In the genomic region with DNA sequence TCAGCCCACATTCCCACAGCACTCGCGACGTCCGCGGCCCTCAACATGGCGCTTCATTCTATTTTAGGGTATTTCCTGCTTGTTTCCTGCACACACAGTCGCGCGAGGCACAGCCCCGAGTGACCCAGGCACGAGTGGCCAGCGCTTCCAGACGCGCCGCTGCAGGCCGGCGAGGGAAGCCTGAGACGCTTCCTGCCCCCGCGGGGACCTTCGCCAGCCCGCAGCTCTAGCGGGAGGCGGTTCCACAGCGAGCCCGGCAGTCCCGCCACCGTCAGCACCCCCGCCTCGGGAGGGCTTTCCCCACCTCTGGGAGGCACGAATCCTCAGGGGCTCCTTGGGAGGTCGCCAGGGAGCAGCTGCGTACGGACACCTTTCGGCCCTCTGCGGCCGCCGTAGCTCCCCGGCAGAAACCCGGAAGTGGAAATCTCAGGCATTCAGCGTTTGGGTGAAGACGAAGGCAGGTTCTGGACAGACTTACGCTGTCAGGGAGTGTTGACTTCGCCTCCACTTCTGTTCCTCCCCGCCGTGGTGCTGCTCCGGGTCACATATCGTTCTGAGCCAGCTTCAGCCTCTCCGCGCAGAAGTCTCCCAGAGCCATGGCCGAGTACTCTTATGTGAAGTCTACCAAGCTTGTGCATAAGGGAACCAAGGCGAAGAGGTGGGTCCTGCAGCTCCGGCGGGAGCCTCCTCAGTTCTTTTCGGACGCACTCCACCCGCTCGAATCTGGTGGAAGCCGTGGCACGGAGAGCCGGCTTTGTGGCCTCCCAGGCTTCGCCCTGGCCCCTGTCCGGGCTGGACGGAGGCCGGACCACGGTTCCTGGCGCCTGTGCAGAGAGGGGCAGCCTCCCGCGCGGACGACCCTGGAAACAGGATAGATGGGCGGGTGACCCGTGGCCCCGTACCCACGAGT, we compare ENCODE assay signal across 1 cellular context.
TF ChIP-seq lines count a peak whose summit lies in the region.

No MANE protein-coding gene starts in this region.

TF ChIP-seq in SK-N-SH treated with all-trans-retinoic acid at 6 μM for 48 hours, 23 proteins besides CTCF, POLR2A, EP300 and RAD21 (continued from another document):
- TF ChIP-seq, protein P1, sequence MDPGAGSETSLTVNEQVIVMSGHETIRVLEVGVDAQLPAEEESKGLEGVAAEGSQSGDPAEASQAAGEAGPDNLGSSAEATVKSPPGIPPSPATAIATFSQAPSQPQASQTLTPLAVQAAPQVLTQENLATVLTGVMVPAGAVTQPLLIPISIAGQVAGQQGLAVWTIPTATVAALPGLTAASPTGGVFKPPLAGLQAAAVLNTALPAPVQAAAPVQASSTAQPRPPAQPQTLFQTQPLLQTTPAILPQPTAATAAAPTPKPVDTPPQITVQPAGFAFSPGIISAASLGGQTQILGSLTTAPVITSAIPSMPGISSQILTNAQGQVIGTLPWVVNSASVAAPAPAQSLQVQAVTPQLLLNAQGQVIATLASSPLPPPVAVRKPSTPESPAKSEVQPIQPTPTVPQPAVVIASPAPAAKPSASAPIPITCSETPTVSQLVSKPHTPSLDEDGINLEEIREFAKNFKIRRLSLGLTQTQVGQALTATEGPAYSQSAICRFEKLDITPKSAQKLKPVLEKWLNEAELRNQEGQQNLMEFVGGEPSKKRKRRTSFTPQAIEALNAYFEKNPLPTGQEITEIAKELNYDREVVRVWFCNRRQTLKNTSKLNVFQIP (CRISPR knock-in tag; IDR thresholded peaks at IDR 0.05; ENCODE audit: borderline replicate concordance, low read depth) = no peak
- no peak for TF ChIP-seq ESRRG (CRISPR knock-in tag; IDR thresholded peaks at IDR 0.05)
- no peak for TF ChIP-seq OSR1 (CRISPR knock-in tag; IDR thresholded peaks at IDR 0.05)
- TF ChIP-seq ZFP30 (CRISPR knock-in tag; IDR thresholded peaks at IDR 0.05) = no peak
- TF ChIP-seq CSDC2 (CRISPR knock-in tag; IDR thresholded peaks at IDR 0.05) = no peak
- no peak for TF ChIP-seq ZNF8 (CRISPR knock-in tag; IDR thresholded peaks at IDR 0.05)
- TF ChIP-seq, protein P2, sequence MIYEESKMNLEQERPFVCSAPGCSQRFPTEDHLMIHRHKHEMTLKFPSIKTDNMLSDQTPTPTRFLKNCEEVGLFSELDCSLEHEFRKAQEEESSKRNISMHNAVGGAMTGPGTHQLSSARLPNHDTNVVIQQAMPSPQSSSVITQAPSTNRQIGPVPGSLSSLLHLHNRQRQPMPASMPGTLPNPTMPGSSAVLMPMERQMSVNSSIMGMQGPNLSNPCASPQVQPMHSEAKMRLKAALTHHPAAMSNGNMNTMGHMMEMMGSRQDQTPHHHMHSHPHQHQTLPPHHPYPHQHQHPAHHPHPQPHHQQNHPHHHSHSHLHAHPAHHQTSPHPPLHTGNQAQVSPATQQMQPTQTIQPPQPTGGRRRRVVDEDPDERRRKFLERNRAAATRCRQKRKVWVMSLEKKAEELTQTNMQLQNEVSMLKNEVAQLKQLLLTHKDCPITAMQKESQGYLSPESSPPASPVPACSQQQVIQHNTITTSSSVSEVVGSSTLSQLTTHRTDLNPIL (CRISPR knock-in tag; IDR thresholded peaks at IDR 0.05; ENCODE audit: low read depth) = no peak
- TF ChIP-seq ZC3H10 (CRISPR knock-in tag; IDR thresholded peaks at IDR 0.05) = no peak
- no peak for TF ChIP-seq PPARA (CRISPR knock-in tag; IDR thresholded peaks at IDR 0.05; ENCODE audit: borderline replicate concordance)
- no peak for TF ChIP-seq SNAI2 (CRISPR knock-in tag; IDR thresholded peaks at IDR 0.05)
